In the genomic region with DNA sequence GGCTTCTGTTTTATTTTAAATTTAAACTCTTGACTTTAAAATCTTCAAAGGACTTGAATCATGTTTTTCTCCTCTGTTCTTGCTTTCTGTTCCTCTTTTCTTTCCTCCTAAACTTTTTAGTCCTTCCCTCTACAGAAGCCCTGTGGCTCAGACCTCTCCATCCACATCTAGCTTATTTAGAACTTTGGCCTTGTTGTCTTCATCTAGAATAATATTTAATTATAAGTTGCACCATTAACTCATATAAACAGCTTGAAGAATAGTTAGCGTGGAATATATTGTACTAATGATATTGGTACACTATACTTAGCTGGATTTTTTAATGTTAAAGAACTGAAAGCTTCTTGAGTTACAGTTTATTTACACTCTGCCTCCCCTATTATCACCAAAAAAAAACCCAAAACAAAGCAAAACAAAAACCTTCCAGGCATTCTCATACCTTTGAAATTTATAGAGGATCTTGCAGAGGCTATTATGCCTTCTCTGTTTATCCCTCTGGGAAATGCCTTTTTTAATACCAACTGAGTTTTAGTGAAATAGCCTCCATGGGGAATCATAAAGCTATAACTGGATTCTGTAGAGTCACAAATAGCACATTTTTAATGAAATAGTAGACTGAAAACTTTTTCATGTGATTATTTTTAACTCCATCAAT, we compare ENCODE assay signal across 13 cellular contexts. TPM values are rescaled to one million over a fixed set of nuclear protein-coding genes. Genes with fewer than 3 reads are reported as not detected.
A peak's percentile ranks its signal among the peaks of the same experiment; 100 is the strongest.
DNase-seq lines count a peak whose midpoint lies in the region; ATAC-seq and TF ChIP-seq lines count a peak whose summit lies in the region.
"Had no signal": no experiment of that assay in that cellular context is flagged by ENCODE, and none has a peak within 500 bp of the region (broad histone marks: within the 10 kb centered on the region; RNA-seq: fewer than 3 reads in every experiment).

No MANE protein-coding gene starts in this region.

- no peak overlapping the region; the same call in 1 of the 2 replicates for H3K9ac ChIP-seq in HUES48 (ENCODE audit: low read depth, low read length)

- peaks cover 21% of the 10 kb centered on the region for H3K4me1 ChIP-seq in GM23338 (ENCODE audit: insufficient read depth)
- H3K4me1 ChIP-seq in HUES48 (ENCODE audit: control insufficient read depth, insufficient read depth, low read length) = peaks cover 23% of the 10 kb centered on the region
- H3K4me1 ChIP-seq in tibial nerve = peaks cover 0 to 24% (median 6%) of the 10 kb centered on the region in 4 donors
- peaks cover 3 to 14% (median 4%) of the 10 kb centered on the region in 3 donors for H3K4me1 ChIP-seq in gastroesophageal sphincter
- H3K4me1 ChIP-seq: prostate gland had no signal

- H3K4me3 ChIP-seq in GM23338 (no peak overlapping the region), HUES48 (ENCODE audit: low read depth, low read length) (no peak overlapping the region; the same call in 1 of the 2 replicates), coronary artery (no peak overlapping the region), tibial nerve (no peak overlapping the region), gastroesophageal sphincter (no peak overlapping the region)
- H3K4me3 ChIP-seq: K562, prostate gland had no signal

- no peak overlapping the region for H3K4me3 Mint-ChIP-seq in GM23338

- H2AFZ ChIP-seq in GM23338 = 0 out of 2 replicates have a peak overlapping the region, but pooled peaks have one; percentile 1

- H3K27ac ChIP-seq in GM23338 (ENCODE audit: low read depth) (peak overlapping the region; percentile 21; the same call in 1 of the 2 replicates), HUES48 (ENCODE audit: low read depth, low read length) (peak overlapping the region; percentile 36), coronary artery (no peak overlapping the region), tibial nerve (peak overlapping the region in 2 of 4 donors; percentile 4 to 29), gastroesophageal sphincter (no peak overlapping the region)
- H3K27ac ChIP-seq: epithelial cell of prostate, prostate gland had no signal

- no peaks in the 10 kb centered on the region for H3K9me2 ChIP-seq in GM23338 (ENCODE audit: insufficient read depth)

- H3K36me3 ChIP-seq in GM23338 (ENCODE audit: insufficient read depth) = no peaks in the 10 kb centered on the region
- no peaks in the 10 kb centered on the region for H3K36me3 ChIP-seq in HUES48 (ENCODE audit: control insufficient read depth, insufficient read depth, low read length)
- H3K36me3 ChIP-seq in tibial nerve = no peaks in the 10 kb centered on the region
- H3K36me3 ChIP-seq in gastroesophageal sphincter = no peaks in the 10 kb centered on the region
- H3K36me3 ChIP-seq: prostate gland had no signal

- H3K4me1 Mint-ChIP-seq in GM23338 = peaks cover 20% of the 10 kb centered on the region

- TF ChIP-seq POLR2A in tibial nerve (IDR thresholded peaks at IDR 0.05) (no peak), gastroesophageal sphincter (IDR thresholded peaks at IDR 0.05) (no peak)

- H3K79me2 ChIP-seq in GM23338 (replicated peaks; ENCODE audit: insufficient read depth) = no peaks in the 10 kb centered on the region

- H3K36me3 Mint-ChIP-seq in GM23338 (ENCODE audit: low read depth) = no peaks in the 10 kb centered on the region

- no peak overlapping the region for H3K27ac Mint-ChIP-seq in GM23338

- WGBS in tibial nerve, 2 donors = 81 to 89% methylated on average over 1 of the region's 1 CpG
- 80 to 82% methylated on average over 1 of the region's 1 CpG for WGBS in gastroesophageal sphincter (ENCODE audit: low coverage in 1 of 2), 2 donors

- TF ChIP-seq EP300 in tibial nerve (IDR thresholded peaks at IDR 0.05) = no peak
- no peak for TF ChIP-seq EP300 in gastroesophageal sphincter (IDR thresholded peaks at IDR 0.05)

- H3K27me3 Mint-ChIP-seq in GM23338 (ENCODE audit: insufficient read depth, low read depth, poor library complexity) = peaks cover 3% of the 10 kb centered on the region

- H3K9me3 ChIP-seq in HUES48 (ENCODE audit: control insufficient read depth, insufficient read depth, low read length) = no peaks in the 10 kb centered on the region
- H3K9me3 ChIP-seq in tibial nerve = no peaks in the 10 kb centered on the region
- no peaks in the 10 kb centered on the region for H3K9me3 ChIP-seq in gastroesophageal sphincter
- H3K9me3 ChIP-seq: prostate gland had no signal

- 0 out of 2 replicates have a peak overlapping the region, but pooled peaks have one; percentile 22 for H3K4me2 ChIP-seq in GM23338

- no peaks in the 10 kb centered on the region for H4K20me1 ChIP-seq in GM23338 (replicated peaks; ENCODE audit: insufficient read depth)

- no peaks in the 10 kb centered on the region for H3F3A ChIP-seq in GM23338 (replicated peaks; ENCODE audit: low read depth)

- H3K9me3 Mint-ChIP-seq in GM23338 = no peaks in the 10 kb centered on the region; the same call in 2 of the 3 replicates

- TF ChIP-seq CTCF in GM23338 (conservative IDR thresholded peaks at IDR 0.05; ENCODE audit: low read depth in 2 of 2) (no peak), coronary artery (IDR thresholded peaks at IDR 0.05) (no peak), tibial nerve (IDR thresholded peaks at IDR 0.05) (no peak), gastroesophageal sphincter (IDR thresholded peaks at IDR 0.05) (no peak)

- ATAC-seq in GM19023 (IDR thresholded peaks at IDR 0.05; ENCODE audit: unreplicated experiment) = peak; percentile 62
- no peak for ATAC-seq in GM23338
- no peak for ATAC-seq in gastroesophageal sphincter
- ATAC-seq: K562 had no signal

- DNase-seq in GM23338 (ENCODE audit: low spot score) (no peak), myocyte (ENCODE audit: low read depth) (peak; percentile 15), coronary artery (ENCODE audit: low spot score) (no peak), tibial nerve (ENCODE audit: low spot score in 2 of 2) (no peak), GOT3 (lab: John Stamatoyannopoulos, UW) (no peak)
- DNase-seq: kidney, NCI-H748 treated with DMSO at 0.1 percent for 48 hours had no signal

- H3K27me3 ChIP-seq in GM23338 (ENCODE audit: insufficient read depth) = no peaks in the 10 kb centered on the region
- H3K27me3 ChIP-seq in HUES48 (ENCODE audit: control insufficient read depth, insufficient read depth, low read length) = no peaks in the 10 kb centered on the region
- no peaks in the 10 kb centered on the region for H3K27me3 ChIP-seq in tibial nerve
- H3K27me3 ChIP-seq in gastroesophageal sphincter = no peaks in the 10 kb centered on the region

TF ChIP-seq in GM23338, 12 proteins besides CTCF, POLR2A, EP300 and RAD21 (continues in another document):
- TF ChIP-seq CREB1 (CRISPR knock-in tag; IDR thresholded peaks at IDR 0.05; ENCODE audit: low read depth) = no peak
- no peak for TF ChIP-seq REST (IDR thresholded peaks at IDR 0.05; ENCODE audit: unreplicated experiment)
- no peak for TF ChIP-seq POLR2AphosphoS5 (IDR thresholded peaks at IDR 0.05; ENCODE audit: low read depth)
- TF ChIP-seq EZH2 (IDR thresholded peaks at IDR 0.05; ENCODE audit: low read depth, unreplicated experiment) = no peak
- TF ChIP-seq JUNB (IDR thresholded peaks at IDR 0.05; ENCODE audit: unreplicated experiment) = no peak
- no peak for TF ChIP-seq ZNF331 (CRISPR knock-in tag; IDR thresholded peaks at IDR 0.05; ENCODE audit: low read depth)
- no peak for TF ChIP-seq ZNF114 (CRISPR knock-in tag; IDR thresholded peaks at IDR 0.05)
- TF ChIP-seq, protein P1, sequence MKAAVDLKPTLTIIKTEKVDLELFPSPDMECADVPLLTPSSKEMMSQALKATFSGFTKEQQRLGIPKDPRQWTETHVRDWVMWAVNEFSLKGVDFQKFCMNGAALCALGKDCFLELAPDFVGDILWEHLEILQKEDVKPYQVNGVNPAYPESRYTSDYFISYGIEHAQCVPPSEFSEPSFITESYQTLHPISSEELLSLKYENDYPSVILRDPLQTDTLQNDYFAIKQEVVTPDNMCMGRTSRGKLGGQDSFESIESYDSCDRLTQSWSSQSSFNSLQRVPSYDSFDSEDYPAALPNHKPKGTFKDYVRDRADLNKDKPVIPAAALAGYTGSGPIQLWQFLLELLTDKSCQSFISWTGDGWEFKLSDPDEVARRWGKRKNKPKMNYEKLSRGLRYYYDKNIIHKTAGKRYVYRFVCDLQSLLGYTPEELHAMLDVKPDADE (IDR thresholded peaks at IDR 0.05) = no peak

RNA-seq across cellular contexts. Expression of gene CCDC141, which starts 9.2 kb away (rescaled TPM):
- 8.0 and 13.4 TPM in 2 replicates for total RNA-seq in GM23338 (2014; rRNA removed; shearing (Covaris generic))
- 8.9 and 11.7 TPM in 2 replicates for polyA plus RNA-seq in GM23338 (2016; fragmentation: Nextera tagmentation; extraction: Ambion mirVana)
- 32.4 and 61.8 TPM in 2 replicates for total RNA-seq in myocyte
- polyA plus RNA-seq in myocyte (2012) = 10.9 TPM
- 1 to 10 TPM; 1.7 to 7.7 (median 3.9) TPM for total RNA-seq in tibial nerve
- 10 to 100 TPM in 1 of 4 donors, 1 to 10 TPM in 3; 1.6 to 10.3 (median 5.3) TPM for total RNA-seq in gastroesophageal sphincter
- polyA plus RNA-seq: K562 had no signal

Comparison
In these comparisons a context has a peak if more than half of its experiments do, and no peak if none do; other contexts are left out.
1. H3K27ac ChIP-seq: peak in GM23338 (single experiment) and HUES48 (single experiment); none in coronary artery (0 of 2) and gastroesophageal sphincter (0 of 4).